Comparison of ENCODE assay signal across 13 cellular contexts in genomic region chr3:192887047-192887446, GRCh38. TPM values are rescaled to one million over a fixed set of nuclear protein-coding genes. Genes with fewer than 3 reads are reported as not detected.
A peak's percentile ranks its signal among the peaks of the same experiment; 100 is the strongest.
DNase-seq lines count a peak whose midpoint lies in the region; ATAC-seq, FAIRE-seq and TF ChIP-seq lines count a peak whose summit lies in the region.
"Had no signal": no experiment of that assay in that cellular context is flagged by ENCODE, and none has a peak within 500 bp of the region (broad histone marks: within the 10 kb centered on the region; RNA-seq: fewer than 3 reads in every experiment).

No MANE protein-coding gene starts in this region.

- FAIRE-seq in A549 (lab: Jason Lieb, UNC), result no peak

- H4K20me1 ChIP-seq in HCT116 (ENCODE audit: insufficient read depth), result no peaks in the 10 kb centered on the region
- H4K20me1 ChIP-seq in hepatocyte (ENCODE audit: insufficient read depth, poor library complexity, severe bottlenecking), result no peaks in the 10 kb centered on the region
- H4K20me1 ChIP-seq in Karpas-422 (ENCODE audit: insufficient read depth, low read depth, low read length), result no peaks in the 10 kb centered on the region

- CTCF ChIA-PET in A549 (lab: Yijun Ruan, JAX) (interaction anchor here (0.7 to 1.2 kb wide), 2 partner anchors 70 kb away, joined by 3 read pairs; no protein-coding TSS in a partner anchor), HCT116 (lab: Charles Lee) (interaction anchor here (1.9 kb wide), 1 partner anchor 28 kb away, joined by 5 read pairs; no protein-coding TSS in a partner anchor)
- CTCF ChIA-PET in CD8-positive, alpha-beta T cell (lab: Charles Lee), result no interaction called here

- TF ChIP-seq EP300 in A549 (IDR thresholded peaks at IDR 0.05), result peak; percentile 58 to 72; a peak in 3 of 5 replicates

- H3K4me3 Mint-ChIP-seq in activated naive CD8-positive, alpha-beta T cell treated with anti-CD3 and anti-CD28 coated beads for 36 hours, result no peak overlapping the region
- H3K4me3 Mint-ChIP-seq in CD8-positive, alpha-beta T cell, result no peak overlapping the region

- ATAC-seq in A549, result peak; percentile 79
- ATAC-seq in HCT116, result peak; percentile 46; the same call in 1 of the 2 replicates
- ATAC-seq in CD8-positive, alpha-beta T cell, result no peak
- no peak for ATAC-seq in aorta (ENCODE audit: low FRiP score)

- H3K4me2 ChIP-seq in A549 (peak overlapping the region; percentile 83), HCT116 (ENCODE audit: low read length) (peak overlapping the region; percentile 78), hepatocyte (peak overlapping the region; percentile 76), Karpas-422 (ENCODE audit: low read depth, low read length, poor library complexity, severe bottlenecking) (no peak overlapping the region)

- peak overlapping the region; percentile 38 for H3K27ac Mint-ChIP-seq in activated naive CD8-positive, alpha-beta T cell treated with anti-CD3 and anti-CD28 coated beads for 36 hours
- H3K27ac Mint-ChIP-seq in CD8-positive, alpha-beta T cell, result no peak overlapping the region

- RAD21 ChIA-PET in HCT116 (lab: Charles Lee; ENCODE audit: low non-redundant PET in 1 of 2, low total read pairs in 2 of 2, uncharacterized antibody in 2 of 2, unreplicated experiment in 2 of 2), result no interaction called here

- no peaks in the 10 kb centered on the region for H3K9me2 ChIP-seq in HCT116 (ENCODE audit: insufficient read depth)
- H3K9me2 ChIP-seq in hepatocyte (replicated peaks; ENCODE audit: insufficient read depth), result no peaks in the 10 kb centered on the region
- no peaks in the 10 kb centered on the region for H3K9me2 ChIP-seq in Karpas-422 (replicated peaks; ENCODE audit: insufficient read depth, low read length)

- intact Hi-C loops in HCT116 (cut with micrococcal nuclease), result no loop called here
- intact Hi-C loops in CD8-positive, alpha-beta T cell (cut with DNase I, micrococcal nuclease), result no loop called here
- intact Hi-C loops in aorta (cut with DNase I), result no loop called here

- 1% methylated on average over 9 of the region's 9 CpGs for WGBS in A549 (ENCODE audit: missing lambda C conversion rate)
- WGBS in hepatocyte (ENCODE audit: low lambda C conversion rate, missing lambda C conversion rate), result 52% methylated on average over 9 of the region's 9 CpGs
- 29 to 37% methylated on average over 9 of the region's 9 CpGs for WGBS in aorta, 2 donors

- H3K36me3 ChIP-seq in HCT116 (ENCODE audit: control insufficient read depth in 1 of 2, insufficient read depth in 2 of 2, low read length in 2 of 2) (no peaks in the 10 kb centered on the region), hepatocyte (replicated peaks; ENCODE audit: insufficient read depth, low read depth) (no peaks in the 10 kb centered on the region), Karpas-422 (ENCODE audit: insufficient read depth, low read length) (no peaks in the 10 kb centered on the region), aorta (ENCODE audit: control insufficient read depth in 1 of 2, insufficient read depth in 2 of 2, low read length in 1 of 2) (no peaks in the 10 kb centered on the region)
- no peaks in the 10 kb centered on the region for H3K36me3 ChIP-seq in CD8-positive, alpha-beta T cell (ENCODE audit: insufficient read depth, low read length)
- H3K36me3 ChIP-seq: adrenal gland, HAP-1 had no signal

- H3K27ac ChIP-seq in A549 (peak overlapping the region; percentile 85 to 97), HCT116 (ENCODE audit: low read depth, low read length) (peak overlapping the region; percentile 6; the same call in 1 of the 2 replicates), hepatocyte (peak overlapping the region; percentile 92), Karpas-422 (ENCODE audit: low read length) (no peak overlapping the region), aorta (ENCODE audit: low read depth in 1 of 2, low read length in 2 of 2) (no peak overlapping the region)
- no peak overlapping the region for H3K27ac ChIP-seq in CD8-positive, alpha-beta T cell (ENCODE audit: low read depth, low read length)
- H3K27ac ChIP-seq: adrenal gland, C4-2B, HL-60 had no signal

- H3K4me1 ChIP-seq in A549 (peaks cover 69% of the 10 kb centered on the region), HCT116 (ENCODE audit: control insufficient read depth in 1 of 2, insufficient read depth in 2 of 2, low read length in 2 of 2) (peaks cover 49 to 96% of the 10 kb centered on the region in 2 experiments), hepatocyte (ENCODE audit: insufficient read depth) (peaks cover 37% of the 10 kb centered on the region), Karpas-422 (ENCODE audit: low read length) (no peaks in the 10 kb centered on the region), aorta (ENCODE audit: control insufficient read depth in 1 of 2, insufficient read depth in 2 of 2, low read length in 2 of 2) (no peaks in the 10 kb centered on the region)
- peaks cover 4% of the 10 kb centered on the region for H3K4me1 ChIP-seq in CD8-positive, alpha-beta T cell (ENCODE audit: insufficient read depth, low read length)

- H3K27me3 ChIP-seq in HCT116 (ENCODE audit: insufficient read depth, low read length), result no peaks in the 10 kb centered on the region
- no peaks in the 10 kb centered on the region for H3K27me3 ChIP-seq in hepatocyte
- no peaks in the 10 kb centered on the region for H3K27me3 ChIP-seq in CD8-positive, alpha-beta T cell (ENCODE audit: insufficient read depth, low read length)
- no peaks in the 10 kb centered on the region for H3K27me3 ChIP-seq in Karpas-422 (ENCODE audit: low read length)
- no peaks in the 10 kb centered on the region for H3K27me3 ChIP-seq in aorta (ENCODE audit: control insufficient read depth in 1 of 2, insufficient read depth in 2 of 2, low read length in 1 of 2)
- H3K27me3 ChIP-seq: adrenal gland had no signal

- H2AFZ ChIP-seq in HCT116 (ENCODE audit: low read depth, low read length, poor library complexity, severe bottlenecking), result peak overlapping the region; percentile 58
- no peak overlapping the region for H2AFZ ChIP-seq in hepatocyte
- no peak overlapping the region for H2AFZ ChIP-seq in Karpas-422 (ENCODE audit: low read length)

- no peak; the same call in 2 of the 3 replicates for TF ChIP-seq CTCF in A549 (IDR thresholded peaks at IDR 0.05)
- no peak for TF ChIP-seq CTCF in HCT116 (IDR thresholded peaks at IDR 0.05 in 2 of 3, conservative IDR thresholded peaks at IDR 0.05 in 1 of 3; ENCODE audit: borderline replicate concordance in 1 of 3, insufficient read depth in 1 of 3, low read depth in 2 of 3, low read length in 2 of 3)
- TF ChIP-seq CTCF in hepatocyte (IDR thresholded peaks at IDR 0.05; ENCODE audit: poor library complexity), result no peak
- no peak for TF ChIP-seq CTCF in CD8-positive, alpha-beta T cell (IDR thresholded peaks at IDR 0.05)

- H3K36me3 Mint-ChIP-seq in activated naive CD8-positive, alpha-beta T cell treated with anti-CD3 and anti-CD28 coated beads for 36 hours, result peaks cover 9% of the 10 kb centered on the region
- no peaks in the 10 kb centered on the region for H3K36me3 Mint-ChIP-seq in CD8-positive, alpha-beta T cell

- H3K79me2 ChIP-seq in HCT116 (ENCODE audit: insufficient read depth, low read length) (0 out of 2 replicates have a peak, but pooled peaks cover 3% of the 10 kb centered on the region), hepatocyte (peaks cover 50% of the 10 kb centered on the region), Karpas-422 (ENCODE audit: low read length) (no peaks in the 10 kb centered on the region)

- POLR2A ChIA-PET in A549 (lab: Yijun Ruan, JAX) (no interaction called here), HCT116 (lab: Charles Lee) (no interaction called here)
- POLR2A ChIA-PET in CD8-positive, alpha-beta T cell (lab: Charles Lee), result interaction anchor here (0.8 kb wide), 1 partner anchor 9 kb away, joined by 3 read pairs; no protein-coding TSS in a partner anchor

- H3K9ac ChIP-seq in HCT116 (ENCODE audit: low read length) (peak overlapping the region; percentile 58), Karpas-422 (ENCODE audit: low read length) (no peak overlapping the region)

- H3K9me3 Mint-ChIP-seq in activated naive CD8-positive, alpha-beta T cell treated with anti-CD3 and anti-CD28 coated beads for 36 hours, result no peaks in the 10 kb centered on the region
- no peaks in the 10 kb centered on the region for H3K9me3 Mint-ChIP-seq in CD8-positive, alpha-beta T cell

- TF ChIP-seq RAD21 in A549 (conservative IDR thresholded peaks at IDR 0.05 in 1 of 2, IDR thresholded peaks at IDR 0.05 in 1 of 2) (no peak; a peak in 1 of 5 replicates), HCT116 (IDR thresholded peaks at IDR 0.05; ENCODE audit: low read depth) (no peak)

- H3K27me3 Mint-ChIP-seq in activated naive CD8-positive, alpha-beta T cell treated with anti-CD3 and anti-CD28 coated beads for 36 hours, result peaks cover 13% of the 10 kb centered on the region
- no peaks in the 10 kb centered on the region for H3K27me3 Mint-ChIP-seq in CD8-positive, alpha-beta T cell (ENCODE audit: low read depth)

- TF ChIP-seq POLR2A in A549 (IDR thresholded peaks at IDR 0.05; ENCODE audit: low read length), result no peak
- TF ChIP-seq POLR2A in HCT116 (IDR thresholded peaks at IDR 0.05; ENCODE audit: borderline replicate concordance, extremely low read depth, insufficient read depth, insufficient read length), result no peak

- no peaks in the 10 kb centered on the region for H3K9me3 ChIP-seq in A549
- H3K9me3 ChIP-seq in HCT116 (ENCODE audit: control insufficient read depth in 1 of 2, insufficient read depth in 1 of 2, low read depth in 1 of 2, low read length in 2 of 2), result no peaks in the 10 kb centered on the region
- no peaks in the 10 kb centered on the region for H3K9me3 ChIP-seq in hepatocyte (ENCODE audit: low read depth)
- no peaks in the 10 kb centered on the region for H3K9me3 ChIP-seq in CD8-positive, alpha-beta T cell (ENCODE audit: low read length)
- H3K9me3 ChIP-seq in Karpas-422 (ENCODE audit: low read length), result no peaks in the 10 kb centered on the region
- no peaks in the 10 kb centered on the region for H3K9me3 ChIP-seq in aorta (ENCODE audit: control insufficient read depth, low read length)
- H3K9me3 ChIP-seq: adrenal gland, HAP-1 had no signal

- peak overlapping the region; percentile 36 for H3K4me3 ChIP-seq in A549
- peak overlapping the region; percentile 34 to 51 for H3K4me3 ChIP-seq in HCT116 (replicated peaks in 1 of 2; ENCODE audit: low read depth in 1 of 2, low read length in 2 of 2)
- H3K4me3 ChIP-seq in hepatocyte, result no peak overlapping the region
- H3K4me3 ChIP-seq in CD8-positive, alpha-beta T cell (ENCODE audit: low read depth, low read length), result no peak overlapping the region
- H3K4me3 ChIP-seq in Karpas-422 (ENCODE audit: low read length), result no peak overlapping the region
- H3K4me3 ChIP-seq in aorta (ENCODE audit: low read length in 2 of 2), result no peak overlapping the region
- H3K4me3 ChIP-seq: adrenal gland, HAP-1 had no signal

- no TSS peak for BruUV-seq in HCT116 (replicated peaks; lab: Mats Ljungman, UMichigan)

- H3K4me1 Mint-ChIP-seq in activated naive CD8-positive, alpha-beta T cell treated with anti-CD3 and anti-CD28 coated beads for 36 hours, result peaks cover 24% of the 10 kb centered on the region
- no peaks in the 10 kb centered on the region for H3K4me1 Mint-ChIP-seq in CD8-positive, alpha-beta T cell (ENCODE audit: low read depth)

- DNase-seq in A549 (ENCODE audit: low read depth in 1 of 2, low spot score in 1 of 2) (peak in 1 of 2 experiments; percentile 93), HCT116 (ENCODE audit: low read depth, low spot score) (peak; percentile 57), hepatocyte (ENCODE audit: low spot score) (peak; percentile 59), Karpas-422 (no peak), aorta (no peak), NCI-H1930 (lab: John Stamatoyannopoulos, UW) (no peak)
- DNase-seq in activated naive CD8-positive, alpha-beta T cell treated with anti-CD3 and anti-CD28 coated beads for 36 hours, result no peak
- no peak for DNase-seq in CD8-positive, alpha-beta T cell
- DNase-seq: adrenal gland, T-helper 9 cell had no signal

RNA-seq across cellular contexts. Expression of gene MB21D2, which starts 30.6 kb away (rescaled TPM):
- 6.6 and 7.5 TPM in 2 replicates for polyA plus RNA-seq in A549 (2011; rRNA removed)
- 3.3 and 4.3 TPM in 2 replicates for polyA plus RNA-seq in A549 (2012; cell fraction: cytosol; rRNA removed)
- 4.5 and 5.0 TPM in 2 replicates for polyA plus RNA-seq in A549 (2012; cell fraction: nucleus; rRNA removed)
- 4.8 to 5.5 TPM (median 5.4 TPM) in 3 replicates for polyA plus RNA-seq in A549 (2017; fragmentation: RNase III; extraction: RNeasy Plus Mini Kit Qiagen cat#74134 plus additional on column Dnase treatment)
- 12.8 and 14.4 TPM in 2 replicates for polyA minus RNA-seq in A549 (2011; rRNA and poly(A)+ RNA removed)
- total RNA-seq in HCT116 (2021; ENCODE audit: unreplicated experiment), result 2.8 TPM
- polyA plus RNA-seq in HCT116 (2012), result 1.2 and 1.4 TPM in 2 replicates
- total RNA-seq in activated naive CD8-positive, alpha-beta T cell treated with anti-CD3 and anti-CD28 coated beads for 36 hours, result 1 to 10 TPM; 6.4 to 6.6 TPM
- total RNA-seq in hepatocyte, result 22.1 and 23.0 TPM in 2 replicates
- polyA plus RNA-seq in hepatocyte, result 7.6 and 9.1 TPM in 2 replicates
- total RNA-seq in CD8-positive, alpha-beta T cell, result 1 to 10 TPM; 1.2 to 1.4 TPM
- not detected in 2 replicates for total RNA-seq in Karpas-422 (2014; rRNA removed; shearing (Covaris generic); ENCODE audit: low replicate concordance)
- 1 to 10 TPM; 3.9 to 4.5 TPM for total RNA-seq in aorta
- polyA plus RNA-seq in aorta, result 1 to 10 TPM; 3.3 to 5.3 TPM

Comparison
In these comparisons a context has a peak if more than half of its experiments do, and no peak if none do; other contexts are left out.
1. ATAC-seq: peak in A549 (2 of 2) and HCT116 (single experiment); none in CD8-positive, alpha-beta T cell (single experiment) and aorta (single experiment).
2. DNase-seq: peak in HCT116 (single experiment) and hepatocyte (single experiment); none in activated naive CD8-positive, alpha-beta T cell treated with anti-CD3 and anti-CD28 coated beads for 36 hours (single experiment), CD8-positive, alpha-beta T cell (0 of 7), Karpas-422 (single experiment), aorta (0 of 2) and NCI-H1930 (0 of 2).
3. H3K27ac ChIP-seq: peak in A549 (2 of 2), HCT116 (single experiment) and hepatocyte (single experiment); none in CD8-positive, alpha-beta T cell (single experiment), Karpas-422 (single experiment) and aorta (0 of 2).
4. H3K4me3 ChIP-seq: peak in A549 (single experiment) and HCT116 (2 of 2); none in hepatocyte (single experiment), CD8-positive, alpha-beta T cell (single experiment), Karpas-422 (single experiment) and aorta (0 of 2).
5. Of the 6 proteins assayed by ChIP-seq in both A549 and HCT116: peak only in A549: CEBPB; only in HCT116: none; in both: MAX; in neither: 4.